In genomic region chr2:191247381-191248057, GRCh38 we compare ENCODE assay signal across 8 cellular contexts.
DNase-seq lines count a peak whose midpoint lies in the region; ATAC-seq and TF ChIP-seq lines count a peak whose summit lies in the region.

No MANE protein-coding gene starts in this region.

- H3K4me3 ChIP-seq in astrocyte of the cerebellum (ENCODE audit: low read depth, low read length) = peak overlapping the region; percentile 84

- no peak overlapping the region for H3K27ac Mint-ChIP-seq in stimulated activated naive B cell treated with anti-CD40 and anti-IgM and Interleukin-4, amounts not matched to agents 10 μg/mL and 1 μg/mL and 100 μg/mL, for 72 hours

- peaks cover 0 to 2% of the 10 kb centered on the region in 2 donors for H3K9me3 Mint-ChIP-seq in stimulated activated naive B cell treated with anti-CD40 and anti-IgM and Interleukin-4, amounts not matched to agents 10 μg/mL and 1 μg/mL and 100 μg/mL, for 72 hours

- DNase-seq in DMS53 treated with DMSO at 0.1 percent for 48 hours (lab: John Stamatoyannopoulos, UW; ENCODE audit: unreplicated experiment) (peak; percentile 59), astrocyte of the cerebellum (ENCODE audit: low read depth) (peak; percentile 77), kidney glomerular epithelial cell (lab: John Stamatoyannopoulos, UW) (peak; percentile 90), GM13977 (ENCODE audit: low spot score) (no peak)
- no peak for DNase-seq in stimulated activated naive B cell treated with anti-CD40 and anti-IgM and Interleukin-4, amounts not matched to agents 10 μg/mL and 1 μg/mL and 100 μg/mL, for 72 hours

- peaks cover 21 to 46% of the 10 kb centered on the region in 2 donors for H3K4me1 Mint-ChIP-seq in stimulated activated naive B cell treated with anti-CD40 and anti-IgM and Interleukin-4, amounts not matched to agents 10 μg/mL and 1 μg/mL and 100 μg/mL, for 72 hours

- TF ChIP-seq CTCF in astrocyte of the cerebellum (IDR thresholded peaks at IDR 0.05; ENCODE audit: low read depth, low read length, missing control alignments) (no peak), GM13977 (IDR thresholded peaks at IDR 0.05; ENCODE audit: extremely low read depth, insufficient read depth, missing control alignments) (no peak)

- H3K36me3 Mint-ChIP-seq in stimulated activated naive B cell treated with anti-CD40 and anti-IgM and Interleukin-4, amounts not matched to agents 10 μg/mL and 1 μg/mL and 100 μg/mL, for 72 hours = no peaks in the 10 kb centered on the region

- in situ Hi-C loops in astrocyte of the cerebellum (cut with HindIII; ENCODE audit: low sequenced_read_pairs) (no loop called here), GM13977 (cut with MboI; ENCODE audit: low pct_unique_long_range_greater_than_20kb, low sequenced_read_pairs, unreplicated experiment) (no loop called here)

- peaks cover 0 to 3% of the 10 kb centered on the region in 2 donors for H3K27me3 Mint-ChIP-seq in stimulated activated naive B cell treated with anti-CD40 and anti-IgM and Interleukin-4, amounts not matched to agents 10 μg/mL and 1 μg/mL and 100 μg/mL, for 72 hours

- no peak overlapping the region for H3K4me3 Mint-ChIP-seq in stimulated activated naive B cell treated with anti-CD40 and anti-IgM and Interleukin-4, amounts not matched to agents 10 μg/mL and 1 μg/mL and 100 μg/mL, for 72 hours

- ATAC-seq in HG03196 (IDR thresholded peaks at IDR 0.05; ENCODE audit: unreplicated experiment) = peak; percentile 56
- no peak for ATAC-seq in stimulated activated naive B cell treated with anti-CD40 and anti-IgM and Interleukin-4, amounts not matched to agents 10 μg/mL and 1 μg/mL and 100 μg/mL, for 72 hours (replicated peaks)
- ATAC-seq in HG02885 (IDR thresholded peaks at IDR 0.05; ENCODE audit: poor library complexity, unreplicated experiment) = no peak
- no peak for ATAC-seq in activated CD4-positive, CD25-positive, alpha-beta regulatory T cell treated with anti-CD3 and anti-CD28 coated beads, Interleukin-2, amount 50 U/mL, for 24 hours

Comparison
In these comparisons a context has a peak if more than half of its experiments do, and no peak if none do; other contexts are left out.
1. DNase-seq: peak in DMS53 treated with DMSO at 0.1 percent for 48 hours (single experiment), astrocyte of the cerebellum (single experiment) and kidney glomerular epithelial cell (single experiment); none in stimulated activated naive B cell treated with anti-CD40 and anti-IgM and Interleukin-4, amounts not matched to agents 10 μg/mL and 1 μg/mL and 100 μg/mL, for 72 hours (single experiment) and GM13977 (single experiment).